ENCODE assay signal across 22 cellular contexts in genomic region chr2:174874081-174874480, GRCh38.
"Had no signal": no experiment of that assay in that cellular context is flagged by ENCODE, and none has a peak within 500 bp of the region (broad histone marks: within the 10 kb centered on the region; RNA-seq: fewer than 3 reads in every experiment).

No MANE protein-coding gene starts in this region.

- H3K27ac ChIP-seq: hepatocyte, lower lobe of right lung, neutrophil, pancreas, right lobe of liver, stomach had no signal

- H3K9me3 ChIP-seq: lower lobe of right lung, neutrophil, pancreas, right lobe of liver, stomach had no signal

- H3K27me3 ChIP-seq: hepatocyte, neutrophil, pancreas, right lobe of liver, stomach had no signal

- H3K9me3 Mint-ChIP-seq: activated B cell treated with CpG ODN at 0.5 μM for 24 hours; activated CD4-positive, alpha-beta memory T cell treated with anti-CD3 and anti-CD28 coated beads, Interleukin-2, amount 10 ng/mL, durations not matched to agents 7 days and 5 days; natural killer cell treated with Interleukin-12 subunit alpha and Interleukin-12 subunit beta and Interleukin-15 and Interleukin-18, amount 100 ng/mL, for 72 hours; stimulated activated effector memory CD8-positive, alpha-beta T cell treated with anti-CD3 and anti-CD28 coated beads, Interleukin-12 subunit alpha, Interleukin-12 subunit beta, amount 100 ng/mL, for 72 hours; T-cell had no signal

- FAIRE-seq: pancreas had no signal

- DNase-seq: activated B cell treated with CpG ODN at 0.5 μM for 24 hours; activated CD4-positive, alpha-beta memory T cell treated with anti-CD3 and anti-CD28 coated beads, Interleukin-2, amount 10 ng/mL, durations not matched to agents 7 days and 5 days; activated CD4-positive, alpha-beta T cell treated with anti-CD3 and anti-CD28 coated beads for 4 hours; activated CD8-positive, alpha-beta memory T cell treated with anti-CD3 and anti-CD28 coated beads, Interleukin-2, amount 10 ng/mL, durations not matched to agents 7 days and 5 days; amniotic stem cell; cortex of kidney; effector memory CD4-positive, alpha-beta T cell; islet precursor cell; left colon; lower lobe of right lung; pancreas; right lobe of liver; stimulated activated CD4-positive, alpha-beta T cell treated with anti-CD3 and anti-CD28 coated beads, Interleukin-4, amount 100 ng/mL, for 24 hours; stomach; T-cell had no signal

- H3K4me3 ChIP-seq: hepatocyte, lower lobe of right lung, pancreas, right lobe of liver, smooth muscle cell, stomach had no signal

- H3K4me1 Mint-ChIP-seq: activated B cell treated with CpG ODN at 0.5 μM for 24 hours; activated CD4-positive, alpha-beta memory T cell treated with anti-CD3 and anti-CD28 coated beads, Interleukin-2, amount 10 ng/mL, durations not matched to agents 7 days and 5 days; activated CD8-positive, alpha-beta memory T cell treated with anti-CD3 and anti-CD28 coated beads, Interleukin-2, amount 10 ng/mL, durations not matched to agents 7 days and 5 days; stimulated activated effector memory CD8-positive, alpha-beta T cell treated with anti-CD3 and anti-CD28 coated beads, Interleukin-12 subunit alpha, Interleukin-12 subunit beta, amount 100 ng/mL, for 72 hours; T-cell had no signal

- H3K27ac Mint-ChIP-seq: activated B cell treated with CpG ODN at 0.5 μM for 24 hours; activated CD4-positive, alpha-beta memory T cell treated with anti-CD3 and anti-CD28 coated beads, Interleukin-2, amount 10 ng/mL, durations not matched to agents 7 days and 5 days; activated CD8-positive, alpha-beta memory T cell treated with anti-CD3 and anti-CD28 coated beads, Interleukin-2, amount 10 ng/mL, durations not matched to agents 7 days and 5 days; activated naive CD8-positive, alpha-beta T cell; natural killer cell treated with Interleukin-12 subunit alpha and Interleukin-12 subunit beta and Interleukin-15 and Interleukin-18, amount 100 ng/mL, for 72 hours; stimulated activated effector memory CD8-positive, alpha-beta T cell treated with anti-CD3 and anti-CD28 coated beads, Interleukin-12 subunit alpha, Interleukin-12 subunit beta, amount 100 ng/mL, for 72 hours; T-cell; type B pancreatic cell had no signal

- H3K4me1 ChIP-seq: lower lobe of right lung, right lobe of liver had no signal

- H3K4me3 Mint-ChIP-seq: activated B cell treated with CpG ODN at 0.5 μM for 24 hours; activated CD4-positive, alpha-beta memory T cell treated with anti-CD3 and anti-CD28 coated beads, Interleukin-2, amount 10 ng/mL, durations not matched to agents 7 days and 5 days; activated CD8-positive, alpha-beta memory T cell treated with anti-CD3 and anti-CD28 coated beads, Interleukin-2, amount 10 ng/mL, durations not matched to agents 7 days and 5 days; activated naive CD8-positive, alpha-beta T cell; natural killer cell treated with Interleukin-12 subunit alpha and Interleukin-12 subunit beta and Interleukin-15 and Interleukin-18, amount 100 ng/mL, for 72 hours; stimulated activated effector memory CD8-positive, alpha-beta T cell treated with anti-CD3 and anti-CD28 coated beads, Interleukin-12 subunit alpha, Interleukin-12 subunit beta, amount 100 ng/mL, for 72 hours; T-cell; type B pancreatic cell had no signal

- H3K36me3 Mint-ChIP-seq: activated CD8-positive, alpha-beta memory T cell treated with anti-CD3 and anti-CD28 coated beads, Interleukin-2, amount 10 ng/mL, durations not matched to agents 7 days and 5 days; natural killer cell treated with Interleukin-12 subunit alpha and Interleukin-12 subunit beta and Interleukin-15 and Interleukin-18, amount 100 ng/mL, for 72 hours; stimulated activated effector memory CD8-positive, alpha-beta T cell treated with anti-CD3 and anti-CD28 coated beads, Interleukin-12 subunit alpha, Interleukin-12 subunit beta, amount 100 ng/mL, for 72 hours; T-cell had no signal

- H3K36me3 ChIP-seq: lower lobe of right lung, neutrophil, pancreas, right lobe of liver, stomach had no signal

- ATAC-seq: activated CD8-positive, alpha-beta memory T cell treated with anti-CD3 and anti-CD28 coated beads, Interleukin-2, amount 10 ng/mL, durations not matched to agents 7 days and 5 days; left colon; lower lobe of right lung; natural killer cell treated with Interleukin-12 subunit alpha and Interleukin-12 subunit beta and Interleukin-15 and Interleukin-18, amount 100 ng/mL, for 72 hours; pancreas; right lobe of liver; stimulated activated effector memory CD8-positive, alpha-beta T cell treated with anti-CD3 and anti-CD28 coated beads, Interleukin-12 subunit alpha, Interleukin-12 subunit beta, amount 100 ng/mL, for 72 hours; T-cell had no signal

- H3K27me3 Mint-ChIP-seq: activated CD8-positive, alpha-beta memory T cell treated with anti-CD3 and anti-CD28 coated beads, Interleukin-2, amount 10 ng/mL, durations not matched to agents 7 days and 5 days; activated naive CD8-positive, alpha-beta T cell; type B pancreatic cell had no signal
